ENCODE assay signal across 21 cellular contexts in genomic region chr12:26428420-26428819, GRCh38.
DNase-seq lines count a peak whose midpoint lies in the region; TF ChIP-seq lines count a peak whose summit lies in the region.
"Had no signal": no experiment of that assay in that cellular context is flagged by ENCODE, and none has a peak within 500 bp of the region (broad histone marks: within the 10 kb centered on the region; RNA-seq: fewer than 3 reads in every experiment).

No MANE protein-coding gene starts in this region.

- DNase-seq in ELR (ENCODE audit: low read depth) (peak; percentile 25), fibroblast of peridontal ligament (ENCODE audit: extremely low read depth) (peak; percentile 8), NCI-H1694 treated with DMSO at 0.1 percent for 48 hours (lab: John Stamatoyannopoulos, UW) (no peak), COLO829 (ENCODE audit: low spot score) (no peak), inferior parietal cortex (ENCODE audit: extremely low spot score) (no peak)
- DNase-seq: 8988T; ACHN; CD4-positive, alpha-beta T cell; COR-L47; Karpas-422; NCI-H1092; NCI-H1417 treated with DMSO at 0.1 percent for 48 hours; NCI-H187 treated with DMSO at 0.1 percent for 48 hours; NCI-H2107; NCI-H524; NCI-H774; SIG-M5 had no signal

- H3K27ac ChIP-seq in 22Rv1: peak overlapping the region; percentile 45
- peak overlapping the region; percentile 68 for H3K27ac ChIP-seq in VCaP
- H3K27ac ChIP-seq: BLaER1, SK-N-MC had no signal

- TF ChIP-seq CTCF in 22Rv1 (IDR thresholded peaks at IDR 0.05): no peak
- no peak for TF ChIP-seq CTCF in VCaP (conservative IDR thresholded peaks at IDR 0.05)

Comparison
In these comparisons a context has a peak if more than half of its experiments do, and no peak if none do; other contexts are left out.
1. DNase-seq: peak in ELR (single experiment) and fibroblast of peridontal ligament (single experiment); none in NCI-H1694 treated with DMSO at 0.1 percent for 48 hours (single experiment), COLO829 (single experiment) and inferior parietal cortex (single experiment).